Comparison of ENCODE assay signal across 19 cellular contexts in the genomic region with DNA sequence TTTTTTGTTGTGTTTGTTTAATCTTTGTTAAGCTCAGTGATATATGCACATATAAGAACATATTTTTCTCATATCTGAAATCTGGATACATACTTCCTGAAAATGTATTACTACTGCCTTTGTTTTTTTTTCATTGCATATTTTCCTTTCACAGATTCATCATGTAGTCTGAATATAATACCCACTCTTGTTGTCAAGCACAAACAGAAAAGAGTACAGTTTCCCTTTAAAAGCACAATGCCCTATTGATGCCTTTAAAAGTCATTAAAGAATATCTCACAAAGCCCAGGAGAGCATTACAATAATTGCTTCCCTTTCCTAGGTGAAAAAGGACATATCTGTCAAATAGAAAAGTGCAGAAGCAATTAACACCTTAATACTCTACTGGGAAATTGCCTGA.
"Had no signal": no experiment of that assay in that cellular context is flagged by ENCODE, and none has a peak within 500 bp of the region (broad histone marks: within the 10 kb centered on the region; RNA-seq: fewer than 3 reads in every experiment).

No MANE protein-coding gene starts in this region.

- DNase-seq: dorsolateral prefrontal cortex; effector CD4-positive, alpha-beta T cell; gastrocnemius medialis; heart left ventricle; hippocampal formation; left cardiac atrium; left lung; mesendoderm; midbrain; naive thymus-derived CD4-positive, alpha-beta T cell; stimulated activated CD4-positive, alpha-beta T cell treated with anti-CD3 and anti-CD28 coated beads, Interleukin-12 subunit alpha, Interleukin-12 subunit beta, amount 100 ng/mL, for 4 hours; stimulated activated CD4-positive, alpha-beta T cell treated with anti-CD3 and anti-CD28 coated beads, Interleukin-1b, Interleukin-23, amount 100 ng/mL, for 48 hours; stimulated activated CD4-positive, alpha-beta T cell treated with anti-CD3 and anti-CD28 coated beads, Interleukin-4, amount 100 ng/mL, for 1 hour; stimulated activated CD8-positive, alpha-beta memory T cell treated with anti-CD3 and anti-CD28 coated beads, Interleukin-4, amount 100 ng/mL, for 48 hours; stimulated activated naive CD4-positive, alpha-beta T cell treated with Interleukin-2 at 50 U/mL for 16 hours; stomach; thyroid gland; trophoblast cell had no signal

- ATAC-seq: gastrocnemius medialis; heart left ventricle; left cardiac atrium; left lung; naive thymus-derived CD4-positive, alpha-beta T cell; sciatic nerve had no signal
